ENCODE assay signal across 1 cellular context in genomic region chr19:19171821-19172532, GRCh38.
TF ChIP-seq lines count a peak whose summit lies in the region.

No MANE protein-coding gene starts in this region.

TF ChIP-seq in WTC11, 78 proteins besides CTCF, POLR2A, EP300 and RAD21:
- TF ChIP-seq E2F4 (CRISPR knock-in tag; IDR thresholded peaks at IDR 0.05; ENCODE audit: borderline replicate concordance, low read depth): no peak
- TF ChIP-seq OVOL2 (CRISPR knock-in tag; IDR thresholded peaks at IDR 0.05; ENCODE audit: borderline replicate concordance): no peak
- TF ChIP-seq EMX1 (CRISPR knock-in tag; IDR thresholded peaks at IDR 0.05): no peak
- TF ChIP-seq SMAD4 (CRISPR knock-in tag; IDR thresholded peaks at IDR 0.05): no peak
- TF ChIP-seq FOXP4 (CRISPR knock-in tag; IDR thresholded peaks at IDR 0.05): no peak
- peak; percentile 100 for TF ChIP-seq GABPB1 (CRISPR knock-in tag; IDR thresholded peaks at IDR 0.05)
- TF ChIP-seq HMGXB4 (CRISPR knock-in tag; IDR thresholded peaks at IDR 0.05): no peak
- TF ChIP-seq ZNF281 (CRISPR knock-in tag; IDR thresholded peaks at IDR 0.05): peak; percentile 62; the same call in 1 of the 2 replicates
- TF ChIP-seq NFE2L1 (CRISPR knock-in tag; IDR thresholded peaks at IDR 0.05): no peak
